Comparison of ENCODE assay signal across 9 cellular contexts in genomic region chr17:28370035-28370743, GRCh38. TPM values are rescaled to one million over a fixed set of nuclear protein-coding genes. Genes with fewer than 3 reads are reported as not detected.
DNase-seq lines count a peak whose midpoint lies in the region; ATAC-seq, FAIRE-seq and TF ChIP-seq lines count a peak whose summit lies in the region.
"Had no signal": no experiment of that assay in that cellular context is flagged by ENCODE, and none has a peak within 500 bp of the region (broad histone marks: within the 10 kb centered on the region; RNA-seq: fewer than 3 reads in every experiment).

Gene VTN, minus strand, starts transcription at chr17:28370307. Its CDS starts 104 bp downstream, at chr17:28370203.

- FAIRE-seq in small intestine (lab: Jason Lieb, UNC) = no peak

- H3K27me3 ChIP-seq in BLaER1 treated with 17β-estradiol and CSF1 and Interleukin-3, amounts not matched to agents 10 nM and 100 nM = no peaks in the 10 kb centered on the region; a peak in 1 of 22 replicates
- H3K27me3 ChIP-seq in KMS-11 (ENCODE audit: insufficient read depth, low read depth) = no peaks in the 10 kb centered on the region; the same call in 1 of the 2 replicates
- H3K27me3 ChIP-seq in small intestine (ENCODE audit: control insufficient read depth in 2 of 2, insufficient read depth in 2 of 2, low read length in 2 of 2) = no peaks in the 10 kb centered on the region

- H3K36me3 ChIP-seq in BLaER1 treated with 17β-estradiol and CSF1 and Interleukin-3, amounts not matched to agents 10 nM and 100 nM = peaks cover 0 to 22% (median 6%) of the 10 kb centered on the region in 11 experiments; a peak in 13 of 22 replicates
- H3K36me3 ChIP-seq in KMS-11 (ENCODE audit: insufficient read depth) (no peaks in the 10 kb centered on the region), small intestine (ENCODE audit: control insufficient read depth in 2 of 2, insufficient read depth in 2 of 2, low read length in 2 of 2) (no peaks in the 10 kb centered on the region)

- H3K9ac ChIP-seq in BLaER1 treated with 17β-estradiol and CSF1 and Interleukin-3, amounts not matched to agents 10 nM and 100 nM = peak within 1 kb of the TSS in 8 of 11 experiments; percentile 3 to 84 (median 58); a peak in 10 of 22 replicates
- H3K9ac ChIP-seq in KMS-11 = no peak within 1 kb of the TSS

- peaks cover 12 to 68% (median 37%) of the 10 kb centered on the region in 11 experiments; a peak in 19 of 22 replicates for H4K20me1 ChIP-seq in BLaER1 treated with 17β-estradiol and CSF1 and Interleukin-3, amounts not matched to agents 10 nM and 100 nM
- H4K20me1 ChIP-seq in KMS-11 (ENCODE audit: insufficient read depth) = no peaks in the 10 kb centered on the region

- H3K27ac Mint-ChIP-seq in activated T-helper 2 cell treated with anti-CD3 and anti-CD28 coated beads, Interferon-gamma antibody, Interleukin-2, Interleukin-4, amounts not matched to agents 10 μg/mL and 5 μg/mL and 100 μg/mL, durations not matched to agents 14 hours and 24 hours and 36 hours = peak within 1 kb of the TSS; percentile 93

- peaks cover 7% of the 10 kb centered on the region for H3K36me3 Mint-ChIP-seq in activated T-helper 2 cell treated with anti-CD3 and anti-CD28 coated beads, Interferon-gamma antibody, Interleukin-2, Interleukin-4, amounts not matched to agents 10 μg/mL and 5 μg/mL and 100 μg/mL, durations not matched to agents 14 hours and 24 hours and 36 hours (ENCODE audit: low read depth)

- peak within 1 kb of the TSS; percentile 95 for H3K4me3 Mint-ChIP-seq in activated T-helper 2 cell treated with anti-CD3 and anti-CD28 coated beads, Interferon-gamma antibody, Interleukin-2, Interleukin-4, amounts not matched to agents 10 μg/mL and 5 μg/mL and 100 μg/mL, durations not matched to agents 14 hours and 24 hours and 36 hours (ENCODE audit: low read depth)

- intact Hi-C loops in activated T-helper 2 cell treated with anti-CD3 and anti-CD28 coated beads, Interferon-gamma antibody, Interleukin-2, Interleukin-4, amounts not matched to agents 10 μg/mL and 5 μg/mL and 100 μg/mL, durations not matched to agents 14 hours and 24 hours and 36 hours (cut with micrococcal nuclease) = loop anchor here (10.0 kb wide), 1 partner anchor 55 kb away; the partner anchor contains the start of gene TMEM97

- H3K4me3 ChIP-seq in BLaER1 treated with 17β-estradiol and CSF1 and Interleukin-3, amounts not matched to agents 10 nM and 100 nM = peak within 1 kb of the TSS; percentile 63 to 79 (median 74); a peak in 19 of 20 replicates
- H3K4me3 ChIP-seq in KMS-11 (IDR thresholded peaks at IDR 0.05; ENCODE audit: insufficient read depth, low read depth, low read length) (no peak within 1 kb of the TSS), small intestine (ENCODE audit: low read depth in 1 of 2, low read length in 2 of 2) (no peak within 1 kb of the TSS)

- peak within 1 kb of the TSS; percentile 96 to 100 (median 98) for H3K4me2 ChIP-seq in BLaER1 treated with 17β-estradiol and CSF1 and Interleukin-3, amounts not matched to agents 10 nM and 100 nM
- peak within 1 kb of the TSS; percentile 94 for H3K4me2 ChIP-seq in KMS-11

- ATAC-seq in HG02884 (IDR thresholded peaks at IDR 0.05; ENCODE audit: unreplicated experiment) = no peak

- DNase-seq in activated T-helper 2 cell treated with anti-CD3 and anti-CD28 coated beads, Interferon-gamma antibody, Interleukin-2, Interleukin-4, amounts not matched to agents 10 μg/mL and 5 μg/mL and 100 μg/mL, durations not matched to agents 14 hours and 24 hours and 36 hours (ENCODE audit: low spot score) = no peak
- DNase-seq in hepatic stellate cell (ENCODE audit: low spot score) (peak; percentile 41), small intestine (peak; percentile 82), superior temporal gyrus (ENCODE audit: extremely low spot score) (no peak)
- no peak for DNase-seq in activated CD4-positive, alpha-beta T cell treated with anti-CD3 and anti-CD28 coated beads for 4 hours

- H3K27me3 Mint-ChIP-seq in activated T-helper 2 cell treated with anti-CD3 and anti-CD28 coated beads, Interferon-gamma antibody, Interleukin-2, Interleukin-4, amounts not matched to agents 10 μg/mL and 5 μg/mL and 100 μg/mL, durations not matched to agents 14 hours and 24 hours and 36 hours (ENCODE audit: low read depth) = no peaks in the 10 kb centered on the region

- peaks cover 32 to 47% (median 40%) of the 10 kb centered on the region in 10 experiments for H3K4me1 ChIP-seq in BLaER1 treated with 17β-estradiol and CSF1 and Interleukin-3, amounts not matched to agents 10 nM and 100 nM
- H3K4me1 ChIP-seq in KMS-11 (ENCODE audit: low read depth, poor library complexity, severe bottlenecking) (peaks cover 18% of the 10 kb centered on the region), small intestine (ENCODE audit: control insufficient read depth in 2 of 2, insufficient read depth in 1 of 2, low read depth in 1 of 2, low read length in 1 of 2) (peaks cover 0 to 9% of the 10 kb centered on the region in 2 donors)

- H3K27ac ChIP-seq in BLaER1 treated with 17β-estradiol and CSF1 and Interleukin-3, amounts not matched to agents 10 nM and 100 nM = peak within 1 kb of the TSS in 6 of 11 experiments; percentile 13 to 60 (median 39); a peak in 9 of 22 replicates
- H3K27ac ChIP-seq in KMS-11 (no peak within 1 kb of the TSS), small intestine (ENCODE audit: low read depth in 1 of 2, low read length in 1 of 2) (peak within 1 kb of the TSS in 1 of 2 donors; percentile 60)

- no peaks in the 10 kb centered on the region for H3K79me2 ChIP-seq in KMS-11 (ENCODE audit: insufficient read depth, low read depth)

- H3K4me1 Mint-ChIP-seq in activated T-helper 2 cell treated with anti-CD3 and anti-CD28 coated beads, Interferon-gamma antibody, Interleukin-2, Interleukin-4, amounts not matched to agents 10 μg/mL and 5 μg/mL and 100 μg/mL, durations not matched to agents 14 hours and 24 hours and 36 hours (ENCODE audit: low read depth) = peaks cover 13% of the 10 kb centered on the region

- H3K9me3 ChIP-seq in BLaER1 treated with 17β-estradiol and CSF1 and Interleukin-3, amounts not matched to agents 10 nM and 100 nM (replicated peaks in 1 of 11) = no peaks in the 10 kb centered on the region
- no peaks in the 10 kb centered on the region for H3K9me3 ChIP-seq in small intestine (ENCODE audit: control insufficient read depth, low read depth)

- TF ChIP-seq CTCF in KMS-11 (conservative IDR thresholded peaks at IDR 0.05; ENCODE audit: low read depth, low read length) = no peak

- peak within 1 kb of the TSS; percentile 98; the same call in 1 of the 2 replicates for H2AFZ ChIP-seq in KMS-11 (ENCODE audit: low read depth)

- no peaks in the 10 kb centered on the region for H3K9me3 Mint-ChIP-seq in activated T-helper 2 cell treated with anti-CD3 and anti-CD28 coated beads, Interferon-gamma antibody, Interleukin-2, Interleukin-4, amounts not matched to agents 10 μg/mL and 5 μg/mL and 100 μg/mL, durations not matched to agents 14 hours and 24 hours and 36 hours

- 13 to 29% (median 28%) methylated on average over 8 of the region's 8 CpGs for WGBS in small intestine, 3 donors

RNA-seq across cellular contexts. Expression of gene VTN, which starts in this region (rescaled TPM):
- 0.23 and 0.50 TPM in 2 replicates for total RNA-seq in activated T-helper 2 cell treated with anti-CD3 and anti-CD28 coated beads, Interferon-gamma antibody, Interleukin-2, Interleukin-4, amounts not matched to agents 10 μg/mL and 5 μg/mL and 100 μg/mL, durations not matched to agents 14 hours and 24 hours and 36 hours
- polyA plus RNA-seq in small intestine = 1 to 10 TPM; 1.3 to 2.4 (median 2.0) TPM
- total RNA-seq: HT1080 had no signal

Comparison
In these comparisons a context has a peak if more than half of its experiments do, and no peak if none do; other contexts are left out.
1. H3K4me3 ChIP-seq: peak in BLaER1 treated with 17β-estradiol and CSF1 and Interleukin-3, amounts not matched to agents 10 nM and 100 nM (10 of 10); none in KMS-11 (single experiment) and small intestine (0 of 2).
2. DNase-seq: peak in hepatic stellate cell (single experiment) and small intestine (single experiment); none in activated T-helper 2 cell treated with anti-CD3 and anti-CD28 coated beads, Interferon-gamma antibody, Interleukin-2, Interleukin-4, amounts not matched to agents 10 μg/mL and 5 μg/mL and 100 μg/mL, durations not matched to agents 14 hours and 24 hours and 36 hours (single experiment), activated CD4-positive, alpha-beta T cell treated with anti-CD3 and anti-CD28 coated beads for 4 hours (0 of 2) and superior temporal gyrus (single experiment).